In genomic region chr2:216765810-216766259, GRCh38 we compare ENCODE assay signal across 13 cellular contexts.
DNase-seq lines count a peak whose midpoint lies in the region; ATAC-seq and TF ChIP-seq lines count a peak whose summit lies in the region.
"Had no signal": no experiment of that assay in that cellular context is flagged by ENCODE, and none has a peak within 500 bp of the region (broad histone marks: within the 10 kb centered on the region; RNA-seq: fewer than 3 reads in every experiment).

No MANE protein-coding gene starts in this region.

- peak overlapping the region; percentile 8 for H3K4me3 Mint-ChIP-seq in progenitor cell of endocrine pancreas (ENCODE audit: low read depth)
- H3K4me3 Mint-ChIP-seq: stimulated activated effector memory CD8-positive, alpha-beta T cell treated with anti-CD3 and anti-CD28 coated beads, Interleukin-12 subunit alpha, Interleukin-12 subunit beta, amount 100 ng/mL, for 72 hours had no signal

- TF ChIP-seq CTCF in progenitor cell of endocrine pancreas (IDR thresholded peaks at IDR 0.05; ENCODE audit: unreplicated experiment), result peak; percentile 18

- H3K36me3 Mint-ChIP-seq in progenitor cell of endocrine pancreas (ENCODE audit: insufficient read depth), result no peaks in the 10 kb centered on the region
- H3K36me3 Mint-ChIP-seq: stimulated activated effector memory CD8-positive, alpha-beta T cell treated with anti-CD3 and anti-CD28 coated beads, Interleukin-12 subunit alpha, Interleukin-12 subunit beta, amount 100 ng/mL, for 72 hours had no signal

- H3K27me3 Mint-ChIP-seq in progenitor cell of endocrine pancreas, result no peaks in the 10 kb centered on the region

- DNase-seq in HPDE6-E6E7 (ENCODE audit: extremely low spot score), result peak; percentile 11
- peak; percentile 99 for DNase-seq in NCI-H748 treated with DMSO at 0.1 percent for 48 hours (lab: John Stamatoyannopoulos, UW)
- DNase-seq in left ventricle myocardium superior, result peak; percentile 59
- DNase-seq in progenitor cell of endocrine pancreas (ENCODE audit: low spot score, unreplicated experiment), result peak; percentile 60
- no peak for DNase-seq in AG20443 (ENCODE audit: low spot score)
- DNase-seq in activated gamma-delta T cell (lab: John Stamatoyannopoulos, UW), result no peak
- DNase-seq in activated naive CD4-positive, alpha-beta T cell treated with anti-CD3 and anti-CD28 coated beads, Interleukin-2, amount 50 U/mL, for 16 hours, result no peak
- DNase-seq: anterior cingulate cortex; GM23248; NCI-H1694; stimulated activated CD4-positive, alpha-beta T cell treated with anti-CD3 and anti-CD28 coated beads, Interleukin-12 subunit alpha, Interleukin-12 subunit beta, amount 100 ng/mL, for 4 hours had no signal

- peak overlapping the region; percentile 95 for H3K27ac Mint-ChIP-seq in progenitor cell of endocrine pancreas
- H3K27ac Mint-ChIP-seq: stimulated activated effector memory CD8-positive, alpha-beta T cell treated with anti-CD3 and anti-CD28 coated beads, Interleukin-12 subunit alpha, Interleukin-12 subunit beta, amount 100 ng/mL, for 72 hours had no signal

- H3K4me1 Mint-ChIP-seq in progenitor cell of endocrine pancreas (ENCODE audit: low read depth), result peaks cover 31% of the 10 kb centered on the region
- H3K4me1 Mint-ChIP-seq: stimulated activated effector memory CD8-positive, alpha-beta T cell treated with anti-CD3 and anti-CD28 coated beads, Interleukin-12 subunit alpha, Interleukin-12 subunit beta, amount 100 ng/mL, for 72 hours had no signal

- ATAC-seq in left ventricle myocardium superior (peak; percentile 77), GM18907 (IDR thresholded peaks at IDR 0.05; ENCODE audit: unreplicated experiment) (no peak)
- ATAC-seq: stimulated activated effector memory CD8-positive, alpha-beta T cell treated with anti-CD3 and anti-CD28 coated beads, Interleukin-12 subunit alpha, Interleukin-12 subunit beta, amount 100 ng/mL, for 72 hours had no signal

- no peaks in the 10 kb centered on the region for H3K9me3 Mint-ChIP-seq in progenitor cell of endocrine pancreas (ENCODE audit: low read depth)
- H3K9me3 Mint-ChIP-seq: stimulated activated effector memory CD8-positive, alpha-beta T cell treated with anti-CD3 and anti-CD28 coated beads, Interleukin-12 subunit alpha, Interleukin-12 subunit beta, amount 100 ng/mL, for 72 hours had no signal

- intact Hi-C loops in left ventricle myocardium superior (cut with micrococcal nuclease), result no loop called here

Comparison
In these comparisons a context has a peak if more than half of its experiments do, and no peak if none do; other contexts are left out.
1. DNase-seq: peak in HPDE6-E6E7 (single experiment), NCI-H748 treated with DMSO at 0.1 percent for 48 hours (single experiment), left ventricle myocardium superior (single experiment) and progenitor cell of endocrine pancreas (single experiment); none in AG20443 (single experiment), activated gamma-delta T cell (single experiment) and activated naive CD4-positive, alpha-beta T cell treated with anti-CD3 and anti-CD28 coated beads, Interleukin-2, amount 50 U/mL, for 16 hours (single experiment).